In genomic region chr5:45695011-45695667, GRCh38 we compare ENCODE assay signal across 12 cellular contexts. TPM values are rescaled to one million over a fixed set of nuclear protein-coding genes. Genes with fewer than 3 reads are reported as not detected.
DNase-seq lines count a peak whose midpoint lies in the region; ATAC-seq, FAIRE-seq and TF ChIP-seq lines count a peak whose summit lies in the region.
"Had no signal": no experiment of that assay in that cellular context is flagged by ENCODE, and none has a peak within 500 bp of the region (broad histone marks: within the 10 kb centered on the region; RNA-seq: fewer than 3 reads in every experiment).

No MANE protein-coding gene starts in this region.

- no peaks in the 10 kb centered on the region for H4K20me1 ChIP-seq in endothelial cell of umbilical vein (replicated peaks; ENCODE audit: control insufficient read depth, extremely low read depth, insufficient read depth, low read length)
- H4K20me1 ChIP-seq in neural progenitor cell (ENCODE audit: low read depth): peaks cover 8% of the 10 kb centered on the region

- TF ChIP-seq EP300 in A549 (IDR thresholded peaks at IDR 0.05): no peak

- 0 out of 6 replicates have a peak, but pooled peaks of 1 of the 2 experiments have one; percentile 27 for ATAC-seq in A549

- CTCF ChIA-PET in A549 (lab: Yijun Ruan, JAX): no interaction called here
- CTCF ChIA-PET in endothelial cell of umbilical vein (lab: Charles Lee): no interaction called here

- peak overlapping the region; percentile 38; the same call in 1 of the 3 replicates for H3K4me3 ChIP-seq in A549
- no peak overlapping the region for H3K4me3 ChIP-seq in endothelial cell of umbilical vein (replicated peaks in 1 of 3; ENCODE audit: insufficient read depth in 1 of 3, low read depth in 1 of 3, low read length in 3 of 3)
- peak overlapping the region; percentile 59 for H3K4me3 ChIP-seq in neural progenitor cell

- peak overlapping the region; percentile 80 for H3K4me3 Mint-ChIP-seq in neural progenitor cell
- H3K4me3 Mint-ChIP-seq: activated T-cell treated with anti-CD3 and anti-CD28 coated beads, Interleukin-2, amount 50 U/mL, for 4 hours had no signal

- dilution Hi-C loops in endothelial cell of umbilical vein (cut with MboI; ENCODE audit: extremely low pct_ligation_motif_present, low sequenced_read_pairs): no loop called here

- H2AFZ ChIP-seq in endothelial cell of umbilical vein (ENCODE audit: low read depth, low read length): no peak overlapping the region
- H2AFZ ChIP-seq in neural progenitor cell (replicated peaks): peak overlapping the region; percentile 65

- H3K79me2 ChIP-seq in endothelial cell of umbilical vein (ENCODE audit: control insufficient read depth, insufficient read depth, low read length) (no peaks in the 10 kb centered on the region), neural progenitor cell (ENCODE audit: low read depth) (no peaks in the 10 kb centered on the region)

- H3F3A ChIP-seq in neural progenitor cell (ENCODE audit: low read depth): peaks cover 11% of the 10 kb centered on the region

- intact Hi-C loops in endothelial cell of umbilical vein (cut with micrococcal nuclease) (loop anchor here (5.0 kb wide), 1 partner anchor 553 kb away; no protein-coding TSS in a partner anchor), posterior vena cava (cut with DNase I) (no loop called here)

- H3K27ac Mint-ChIP-seq in neural progenitor cell: no peak overlapping the region

- WGBS in A549 (ENCODE audit: missing lambda C conversion rate): 11% methylated on average over 28 of the region's 47 CpGs

- no peak for DNase-seq in A549 (ENCODE audit: low read depth in 1 of 2, low spot score in 1 of 2)
- peak; percentile 28 for DNase-seq in NCI-H1694 treated with DMSO at 0.1 percent for 48 hours (lab: John Stamatoyannopoulos, UW)
- no peak for DNase-seq in endothelial cell of umbilical vein (ENCODE audit: low read depth, low spot score)
- peak; percentile 39 for DNase-seq in neural progenitor cell (ENCODE audit: low spot score)
- DNase-seq in activated CD8-positive, alpha-beta memory T cell treated with anti-CD3 and anti-CD28 coated beads, Interleukin-2, amount 50 U/mL, for 4 hours: no peak
- no peak for DNase-seq in posterior vena cava (ENCODE audit: low spot score)
- DNase-seq in DMS79 treated with DMSO at 0.1 percent for 48 hours (lab: John Stamatoyannopoulos, UW): no peak
- DNase-seq in glomerular visceral epithelial cell (ENCODE audit: extremely low spot score): no peak
- DNase-seq: activated T-cell treated with anti-CD3 and anti-CD28 coated beads, Interleukin-2, amount 50 U/mL, for 4 hours; T-helper 9 cell had no signal

- peaks cover 13% of the 10 kb centered on the region for H3K4me1 Mint-ChIP-seq in neural progenitor cell

- H3K36me3 ChIP-seq in endothelial cell of umbilical vein (ENCODE audit: control insufficient read depth in 2 of 2, extremely low read depth in 1 of 2, insufficient read depth in 2 of 2, low read length in 2 of 2) (no peaks in the 10 kb centered on the region), neural progenitor cell (no peaks in the 10 kb centered on the region)

- POLR2A ChIA-PET in A549 (lab: Yijun Ruan, JAX) (no interaction called here), endothelial cell of umbilical vein (lab: Charles Lee) (no interaction called here)

- H3K27me3 Mint-ChIP-seq in neural progenitor cell (ENCODE audit: insufficient read depth, low read depth): peaks cover 15% of the 10 kb centered on the region

- H3K27ac ChIP-seq in A549: no peak overlapping the region
- no peak overlapping the region for H3K27ac ChIP-seq in endothelial cell of umbilical vein (ENCODE audit: insufficient read depth, low read depth, low read length)
- no peak overlapping the region for H3K27ac ChIP-seq in neural progenitor cell

- H3K27me3 ChIP-seq in endothelial cell of umbilical vein (ENCODE audit: control insufficient read depth in 2 of 2, insufficient read depth in 2 of 2, low read length in 2 of 2) (peaks cover 8 to 12% of the 10 kb centered on the region in 2 experiments), neural progenitor cell (peaks cover 46% of the 10 kb centered on the region)

- H3K4me1 ChIP-seq in A549 (no peaks in the 10 kb centered on the region), endothelial cell of umbilical vein (ENCODE audit: control insufficient read depth, extremely low read depth, insufficient read depth, low read length) (no peaks in the 10 kb centered on the region), neural progenitor cell (peaks cover 9% of the 10 kb centered on the region)

- TF ChIP-seq POLR2A in A549 (IDR thresholded peaks at IDR 0.05; ENCODE audit: low read length): no peak
- no peak for TF ChIP-seq POLR2A in endothelial cell of umbilical vein (IDR thresholded peaks at IDR 0.05; ENCODE audit: low read depth, low read length)

- peak overlapping the region; percentile 82 for H3K4me2 ChIP-seq in A549
- H3K4me2 ChIP-seq in endothelial cell of umbilical vein (ENCODE audit: insufficient read depth, low read length): no peak overlapping the region
- H3K4me2 ChIP-seq in neural progenitor cell: peak overlapping the region; percentile 97

- no peaks in the 10 kb centered on the region for H3K9me3 Mint-ChIP-seq in neural progenitor cell

- H3K36me3 Mint-ChIP-seq in neural progenitor cell: no peaks in the 10 kb centered on the region

- FAIRE-seq in A549 (lab: Jason Lieb, UNC) (no peak), endothelial cell of umbilical vein (lab: Jason Lieb, UNC) (no peak)
- FAIRE-seq: colon had no signal

- H3K9me1 ChIP-seq in endothelial cell of umbilical vein (replicated peaks; ENCODE audit: control insufficient read depth, extremely low read depth, insufficient read depth, low read length): no peaks in the 10 kb centered on the region

- H3K9me3 ChIP-seq in A549 (no peaks in the 10 kb centered on the region), endothelial cell of umbilical vein (replicated peaks; ENCODE audit: control insufficient read depth, insufficient read depth, low read length) (no peaks in the 10 kb centered on the region), neural progenitor cell (ENCODE audit: low read depth) (no peaks in the 10 kb centered on the region)

- H3K9ac ChIP-seq in endothelial cell of umbilical vein (replicated peaks; ENCODE audit: extremely low read depth, insufficient read depth, low read length) (no peak overlapping the region), neural progenitor cell (no peak overlapping the region)

- TF ChIP-seq CTCF in A549 (IDR thresholded peaks at IDR 0.05): no peak
- TF ChIP-seq CTCF in endothelial cell of umbilical vein (IDR thresholded peaks at IDR 0.05; ENCODE audit: extremely low read depth in 1 of 2, insufficient read depth in 1 of 2, low read depth in 1 of 2, low read length in 2 of 2): no peak
- no peak for TF ChIP-seq CTCF in neural progenitor cell (IDR thresholded peaks at IDR 0.05)

- no TSS peak for BruUV-seq in endothelial cell of umbilical vein (replicated peaks; lab: Mats Ljungman, UMichigan)

- no peak for TF ChIP-seq RAD21 in A549 (conservative IDR thresholded peaks at IDR 0.05 in 1 of 2, IDR thresholded peaks at IDR 0.05 in 1 of 2)

TF ChIP-seq in A549, 52 proteins besides CTCF, POLR2A, EP300 and RAD21:
- TF ChIP-seq HEYL (CRISPR knock-in tag; IDR thresholded peaks at IDR 0.05) (no peak), NPAS2 (CRISPR knock-in tag; IDR thresholded peaks at IDR 0.05; ENCODE audit: borderline replicate concordance) (no peak), FOSB (CRISPR knock-in tag; IDR thresholded peaks at IDR 0.05) (no peak)

TF ChIP-seq in endothelial cell of umbilical vein, 7 proteins besides CTCF, POLR2A, EP300 and RAD21:
- no peak for TF ChIP-seq MYC (IDR thresholded peaks at IDR 0.05; ENCODE audit: low read depth, low read length)
- TF ChIP-seq FOS (IDR thresholded peaks at IDR 0.05; ENCODE audit: borderline replicate concordance, insufficient read depth, low read length): no peak
- TF ChIP-seq MAX (IDR thresholded peaks at IDR 0.05; ENCODE audit: insufficient read depth, insufficient read length): no peak
- TF ChIP-seq EZH2 (IDR thresholded peaks at IDR 0.05; ENCODE audit: borderline replicate concordance, low read depth, low read length, severe bottlenecking): peak; percentile 38
- TF ChIP-seq JUN (IDR thresholded peaks at IDR 0.05; ENCODE audit: borderline replicate concordance, insufficient read depth, insufficient read length, low read depth): no peak
- TF ChIP-seq GATA2 (IDR thresholded peaks at IDR 0.05; ENCODE audit: insufficient read depth, insufficient read length, low read depth, low read length): no peak
- TF ChIP-seq POLR2AphosphoS5 (IDR thresholded peaks at IDR 0.05; ENCODE audit: insufficient read depth, low read depth, low read length): no peak

RNA-seq across cellular contexts. Expression of gene HCN1, which starts 1.0 kb away (rescaled TPM):
- polyA plus RNA-seq in A549 (2011; rRNA removed) (not detected in 2 replicates), A549 (2017; fragmentation: RNase III; extraction: RNeasy Plus Mini Kit Qiagen cat#74134 plus additional on column Dnase treatment) (not detected in 3 replicates), endothelial cell of umbilical vein (not detected in 2 replicates)
- polyA plus RNA-seq in A549 (2012; cell fraction: cytosol; rRNA removed): not detected in 2 replicates
- not detected in 2 replicates for polyA plus RNA-seq in A549 (2012; cell fraction: nucleus; rRNA removed)
- polyA minus RNA-seq in A549 (2011; rRNA and poly(A)+ RNA removed): not detected in 2 replicates
- total RNA-seq in endothelial cell of umbilical vein (not detected in 2 replicates), neural progenitor cell (ENCODE audit: low replicate concordance) (0.03 TPM in 1 of 2 replicates, not detected in the other), posterior vena cava (not detected)
- polyA plus RNA-seq in endothelial cell of umbilical vein (2011; cell fraction: cytosol; rRNA removed): not detected in 2 replicates
- polyA plus RNA-seq in endothelial cell of umbilical vein (2011; cell fraction: nucleus; rRNA removed): not detected in 2 replicates
- not detected in 2 replicates for polyA plus RNA-seq in endothelial cell of umbilical vein (2012)
- not detected in 2 replicates for polyA minus RNA-seq in endothelial cell of umbilical vein
- not detected for polyA minus RNA-seq in endothelial cell of umbilical vein (2011; cell fraction: cytosol; rRNA and poly(A)+ RNA removed)
- polyA minus RNA-seq in endothelial cell of umbilical vein (2011; cell fraction: nucleus; rRNA and poly(A)+ RNA removed): not detected in 2 replicates
- total RNA-seq: activated T-cell treated with anti-CD3 and anti-CD28 coated beads, Interleukin-2, amount 50 U/mL, for 4 hours; osteocyte had no signal

Comparison
In these comparisons a context has a peak if more than half of its experiments do, and no peak if none do; other contexts are left out.
1. DNase-seq: peak in NCI-H1694 treated with DMSO at 0.1 percent for 48 hours (single experiment) and neural progenitor cell (single experiment); none in A549 (0 of 2), endothelial cell of umbilical vein (single experiment), activated CD8-positive, alpha-beta memory T cell treated with anti-CD3 and anti-CD28 coated beads, Interleukin-2, amount 50 U/mL, for 4 hours (single experiment), posterior vena cava (single experiment), DMS79 treated with DMSO at 0.1 percent for 48 hours (single experiment) and glomerular visceral epithelial cell (single experiment).
2. H3K4me3 ChIP-seq: peak in A549 (single experiment) and neural progenitor cell (single experiment); none in endothelial cell of umbilical vein (0 of 3).